Comparison of ENCODE assay signal across 8 cellular contexts in the genomic region with DNA sequence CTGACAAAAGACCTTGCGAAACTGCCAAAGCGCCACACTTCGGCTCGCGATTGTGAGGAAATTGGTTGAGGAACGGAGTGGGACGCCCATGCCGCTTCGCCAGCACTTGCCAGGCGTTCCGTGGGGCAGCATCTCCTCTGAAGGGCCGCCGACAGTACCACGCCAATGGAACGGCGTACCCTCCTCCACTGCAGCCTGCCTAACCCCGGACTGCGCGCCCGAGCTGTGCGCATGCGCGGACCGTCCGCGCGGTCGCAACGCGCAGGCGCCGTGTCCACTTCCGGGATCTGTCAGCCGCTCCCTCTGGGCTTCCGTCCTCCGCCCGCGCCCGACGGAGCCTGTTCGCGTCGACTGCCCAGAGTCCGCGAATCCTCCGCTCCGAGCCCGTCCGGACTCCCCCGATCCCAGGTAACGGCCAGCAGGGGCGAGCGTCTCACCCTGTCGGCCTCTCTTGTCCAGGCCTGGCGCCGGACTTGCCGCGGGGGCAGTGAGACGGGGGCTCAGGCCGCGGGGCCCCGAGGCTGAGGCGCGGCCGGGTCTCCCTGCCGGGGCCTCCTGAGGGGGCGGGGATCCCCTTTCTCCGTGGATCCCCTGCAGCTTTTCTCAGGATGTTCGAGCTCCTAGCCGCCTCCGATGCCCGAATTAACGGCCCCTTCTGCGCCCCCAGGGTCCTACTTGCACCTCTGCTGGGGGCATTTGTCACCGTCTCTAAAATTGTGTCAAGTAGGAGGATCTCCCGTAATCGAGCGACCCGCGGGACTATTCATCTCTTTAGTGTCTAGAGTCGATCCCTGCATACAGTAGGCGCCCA. TPM values are rescaled to one million over a fixed set of nuclear protein-coding genes. Genes with fewer than 3 reads are reported as not detected.
DNase-seq lines count a peak whose midpoint lies in the region; ATAC-seq and TF ChIP-seq lines count a peak whose summit lies in the region.

A gene (plus strand): TSS at position 302 of the 811 bp plus-strand sequence. CDS start 7,456 bp downstream, outside the sequence.

- peak; percentile 84 for ATAC-seq in GM21723 (IDR thresholded peaks at IDR 0.05; ENCODE audit: unreplicated experiment)

- peak within 1 kb of the TSS; percentile 85 for H3K4me3 Mint-ChIP-seq in activated T-cell treated with anti-CD3 and anti-CD28 coated beads, Interleukin-2, amount 50 U/mL, for 24 hours

- peaks cover 33% of the 10 kb centered on the region for H3K36me3 Mint-ChIP-seq in activated T-cell treated with anti-CD3 and anti-CD28 coated beads, Interleukin-2, amount 50 U/mL, for 24 hours (ENCODE audit: low read depth)

- H3K9me3 ChIP-seq in esophagus (ENCODE audit: control insufficient read depth in 2 of 2, insufficient read depth in 1 of 2, low read depth in 1 of 2, low read length in 1 of 2) (no peaks in the 10 kb centered on the region), mucosa of stomach (ENCODE audit: control insufficient read depth, low read length) (no peaks in the 10 kb centered on the region)

- DNase-seq in DMS53 treated with DMSO at 0.1 percent for 48 hours (lab: John Stamatoyannopoulos, UW; ENCODE audit: unreplicated experiment): peak; percentile 93
- peak; percentile 60 for DNase-seq in KG1 (lab: John Stamatoyannopoulos, UW)
- peak; percentile 96 for DNase-seq in activated T-cell treated with anti-CD3 and anti-CD28 coated beads, Interleukin-2, amount 50 U/mL, for 24 hours
- DNase-seq in stimulated activated CD8-positive, alpha-beta memory T cell treated with anti-CD3 and anti-CD28 coated beads, Interleukin-4, amount 100 ng/mL, for 48 hours: peak; percentile 94

- H3K36me3 ChIP-seq in esophagus (ENCODE audit: control insufficient read depth in 2 of 2, insufficient read depth in 2 of 2, low read length in 1 of 2): no peaks in the 10 kb centered on the region
- no peaks in the 10 kb centered on the region for H3K36me3 ChIP-seq in mucosa of stomach (ENCODE audit: control insufficient read depth, insufficient read depth, low read length)

- no peaks in the 10 kb centered on the region for H3K9me3 Mint-ChIP-seq in activated T-cell treated with anti-CD3 and anti-CD28 coated beads, Interleukin-2, amount 50 U/mL, for 24 hours

- no peaks in the 10 kb centered on the region for H3K27me3 Mint-ChIP-seq in activated T-cell treated with anti-CD3 and anti-CD28 coated beads, Interleukin-2, amount 50 U/mL, for 24 hours

- peaks cover 41% of the 10 kb centered on the region for H3K4me1 Mint-ChIP-seq in activated T-cell treated with anti-CD3 and anti-CD28 coated beads, Interleukin-2, amount 50 U/mL, for 24 hours (ENCODE audit: low read depth)

- H3K27me3 ChIP-seq in esophagus (ENCODE audit: control insufficient read depth in 1 of 2, insufficient read depth in 2 of 2, low read length in 2 of 2): no peaks in the 10 kb centered on the region
- no peaks in the 10 kb centered on the region for H3K27me3 ChIP-seq in mucosa of stomach (ENCODE audit: control insufficient read depth, insufficient read depth, low read length)

- peak within 1 kb of the TSS; percentile 58 to 96 for H3K27ac ChIP-seq in esophagus (ENCODE audit: low read depth in 2 of 2, low read length in 1 of 2)

- peak within 1 kb of the TSS; percentile 94 for H3K27ac Mint-ChIP-seq in activated T-cell treated with anti-CD3 and anti-CD28 coated beads, Interleukin-2, amount 50 U/mL, for 24 hours

- H3K4me3 ChIP-seq in esophagus (ENCODE audit: low read depth in 1 of 2, low read length in 2 of 2) (peak within 1 kb of the TSS; percentile 87 to 100), mucosa of stomach (ENCODE audit: low read length) (peak within 1 kb of the TSS; percentile 92)

- H3K4me1 ChIP-seq in esophagus (ENCODE audit: control insufficient read depth in 2 of 2, insufficient read depth in 2 of 2, low read length in 1 of 2) (peaks cover 0 to 4% of the 10 kb centered on the region in 2 donors), mucosa of stomach (ENCODE audit: control insufficient read depth, insufficient read depth, low read length) (peaks cover 29% of the 10 kb centered on the region)

- H3K9ac ChIP-seq in mucosa of stomach (ENCODE audit: low read length): peak within 1 kb of the TSS; percentile 99

- 0% methylated on average over 82 of the region's 82 CpGs for WGBS in esophagus, 2 donors

TF ChIP-seq in PFSK-1, 5 proteins besides CTCF, POLR2A, EP300 and RAD21:
- TF ChIP-seq, protein P1, sequence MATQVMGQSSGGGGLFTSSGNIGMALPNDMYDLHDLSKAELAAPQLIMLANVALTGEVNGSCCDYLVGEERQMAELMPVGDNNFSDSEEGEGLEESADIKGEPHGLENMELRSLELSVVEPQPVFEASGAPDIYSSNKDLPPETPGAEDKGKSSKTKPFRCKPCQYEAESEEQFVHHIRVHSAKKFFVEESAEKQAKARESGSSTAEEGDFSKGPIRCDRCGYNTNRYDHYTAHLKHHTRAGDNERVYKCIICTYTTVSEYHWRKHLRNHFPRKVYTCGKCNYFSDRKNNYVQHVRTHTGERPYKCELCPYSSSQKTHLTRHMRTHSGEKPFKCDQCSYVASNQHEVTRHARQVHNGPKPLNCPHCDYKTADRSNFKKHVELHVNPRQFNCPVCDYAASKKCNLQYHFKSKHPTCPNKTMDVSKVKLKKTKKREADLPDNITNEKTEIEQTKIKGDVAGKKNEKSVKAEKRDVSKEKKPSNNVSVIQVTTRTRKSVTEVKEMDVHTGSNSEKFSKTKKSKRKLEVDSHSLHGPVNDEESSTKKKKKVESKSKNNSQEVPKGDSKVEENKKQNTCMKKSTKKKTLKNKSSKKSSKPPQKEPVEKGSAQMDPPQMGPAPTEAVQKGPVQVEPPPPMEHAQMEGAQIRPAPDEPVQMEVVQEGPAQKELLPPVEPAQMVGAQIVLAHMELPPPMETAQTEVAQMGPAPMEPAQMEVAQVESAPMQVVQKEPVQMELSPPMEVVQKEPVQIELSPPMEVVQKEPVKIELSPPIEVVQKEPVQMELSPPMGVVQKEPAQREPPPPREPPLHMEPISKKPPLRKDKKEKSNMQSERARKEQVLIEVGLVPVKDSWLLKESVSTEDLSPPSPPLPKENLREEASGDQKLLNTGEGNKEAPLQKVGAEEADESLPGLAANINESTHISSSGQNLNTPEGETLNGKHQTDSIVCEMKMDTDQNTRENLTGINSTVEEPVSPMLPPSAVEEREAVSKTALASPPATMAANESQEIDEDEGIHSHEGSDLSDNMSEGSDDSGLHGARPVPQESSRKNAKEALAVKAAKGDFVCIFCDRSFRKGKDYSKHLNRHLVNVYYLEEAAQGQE (IDR thresholded peaks at IDR 0.05; ENCODE audit: insufficient read depth in 1 of 2, low read depth in 2 of 2, low read length in 2 of 2): peak in 1 of 2 experiments; percentile 63; a peak in 2 of 4 replicates
- TF ChIP-seq TAF1 (IDR thresholded peaks at IDR 0.05; ENCODE audit: borderline replicate concordance, insufficient read depth, low read length) (peak; percentile 97), SIN3A (IDR thresholded peaks at IDR 0.05; ENCODE audit: borderline replicate concordance, insufficient read depth, low read length) (no peak), POLR2AphosphoS5 (IDR thresholded peaks at IDR 0.05; ENCODE audit: low read depth, low read length) (peak; percentile 98), FOXP2 (optimal IDR thresholded peaks at IDR 0.05; ENCODE audit: borderline replicate concordance, extremely low read depth, extremely low read length, insufficient read depth) (peak; percentile 91)

RNA-seq across cellular contexts. Expression of the gene that starts here (rescaled TPM):
- polyA plus RNA-seq in PFSK-1 (2012; ENCODE audit: insufficient read length, low read depth): 107 TPM
- 100 to 1,000 TPM; 150 to 209 TPM for polyA plus RNA-seq in esophagus

Comparison
In these comparisons a context has a peak if more than half of its experiments do, and no peak if none do; other contexts are left out.
1. Peak in every context shown above with its lines: DNase-seq, ATAC-seq, H3K4me3 ChIP-seq and H3K27ac ChIP-seq.